Comparison of ENCODE assay signal across 3 cellular contexts in the genomic region with DNA sequence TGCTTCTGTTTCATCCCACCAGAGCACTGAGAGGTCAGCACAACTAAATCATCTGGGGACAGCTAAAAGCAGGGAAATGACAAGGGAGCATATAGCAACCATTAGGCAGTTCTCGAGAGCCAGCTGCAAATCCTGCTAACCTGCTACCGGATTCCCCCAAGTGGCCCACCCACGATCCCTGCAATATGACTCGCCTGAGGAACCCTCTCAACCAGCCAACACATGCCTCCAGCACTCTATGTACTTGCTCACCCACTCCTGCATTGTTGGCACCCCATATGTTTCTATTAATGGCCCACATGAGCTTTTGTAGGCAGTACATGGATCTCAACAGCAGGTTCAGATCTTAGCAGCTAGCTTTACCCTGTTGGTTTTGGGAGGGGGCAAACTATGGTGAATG.
"Had no signal": no experiment of that assay in that cellular context is flagged by ENCODE, and none has a peak within 500 bp of the region (broad histone marks: within the 10 kb centered on the region; RNA-seq: fewer than 3 reads in every experiment).

No MANE protein-coding gene starts in this region.

- H3K4me3 ChIP-seq: GM12878 had no signal

- DNase-seq: GDM1, GF-D8 had no signal

- ATAC-seq: GM12878 had no signal
